ENCODE assay signal across 8 cellular contexts in the genomic region with DNA sequence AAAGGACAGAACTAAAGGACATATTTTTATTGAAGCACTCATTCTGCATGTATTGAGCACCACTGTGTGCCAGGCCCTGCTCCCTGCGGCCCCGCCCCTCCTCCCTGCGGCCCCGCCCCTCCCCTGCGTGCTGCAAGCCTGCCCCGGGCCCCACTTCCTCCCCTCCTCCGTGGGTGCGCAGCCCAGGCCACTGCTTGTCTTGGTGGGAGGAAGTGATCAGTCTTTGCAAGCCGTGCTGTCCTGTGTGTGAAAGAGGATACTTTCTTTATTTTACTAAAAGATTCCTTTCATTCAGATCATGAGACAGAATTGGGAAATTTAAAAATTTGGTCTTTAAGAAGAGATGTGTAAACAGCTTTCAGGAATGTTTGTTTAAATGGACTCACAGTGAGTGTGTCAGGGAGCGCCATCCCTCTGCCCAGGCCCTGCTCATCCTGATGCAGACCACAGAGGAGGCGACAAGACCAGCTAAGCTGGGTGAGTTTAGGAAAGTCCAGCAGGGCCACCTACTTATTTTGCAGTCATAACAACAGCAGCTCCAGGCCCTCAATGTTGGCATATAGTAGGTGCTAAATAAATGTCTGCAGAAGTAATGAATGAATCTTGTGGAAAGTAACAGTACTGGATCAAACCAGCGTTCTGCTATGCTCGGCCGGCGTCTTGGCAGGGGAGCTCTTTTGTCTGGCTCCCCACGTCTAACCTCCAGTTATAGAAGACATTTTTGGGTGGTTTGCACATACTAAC.
DNase-seq lines count a peak whose midpoint lies in the region; ATAC-seq and TF ChIP-seq lines count a peak whose summit lies in the region.

No MANE protein-coding gene starts in this region.

- H3K27ac Mint-ChIP-seq in dendritic cell treated with granulocyte-macrophage colony-stimulating factor and Interleukin-4, amounts not matched to agents 40 ng/mL and 50 ng/mL, for 4 days: peak overlapping the region; percentile 70

- no peaks in the 10 kb centered on the region for H3K9me3 ChIP-seq in suprapubic skin

- TF ChIP-seq EP300 in suprapubic skin (IDR thresholded peaks at IDR 0.05): no peak

- H3K4me1 Mint-ChIP-seq in dendritic cell treated with granulocyte-macrophage colony-stimulating factor and Interleukin-4, amounts not matched to agents 40 ng/mL and 50 ng/mL, for 4 days (ENCODE audit: low read depth): peaks cover 35% of the 10 kb centered on the region

- WGBS in suprapubic skin: 60% methylated on average over 16 of the region's 16 CpGs

- H3K4me1 ChIP-seq in suprapubic skin: peaks cover 38% of the 10 kb centered on the region

- peaks cover 9% of the 10 kb centered on the region for H3K9me3 Mint-ChIP-seq in dendritic cell treated with granulocyte-macrophage colony-stimulating factor and Interleukin-4, amounts not matched to agents 40 ng/mL and 50 ng/mL, for 4 days

- H3K4me3 Mint-ChIP-seq in dendritic cell treated with granulocyte-macrophage colony-stimulating factor and Interleukin-4, amounts not matched to agents 40 ng/mL and 50 ng/mL, for 4 days: peak overlapping the region; percentile 50

- no peaks in the 10 kb centered on the region for H3K36me3 ChIP-seq in suprapubic skin

- H3K4me3 ChIP-seq in suprapubic skin: no peak overlapping the region

- H3K36me3 Mint-ChIP-seq in dendritic cell treated with granulocyte-macrophage colony-stimulating factor and Interleukin-4, amounts not matched to agents 40 ng/mL and 50 ng/mL, for 4 days (ENCODE audit: low read depth): peaks cover 12% of the 10 kb centered on the region

- intact Hi-C loops in dendritic cell treated with granulocyte-macrophage colony-stimulating factor and Interleukin-4, amounts not matched to agents 40 ng/mL and 50 ng/mL, for 4 days (cut with micrococcal nuclease): loop anchor here (10.0 kb wide), 1 partner anchor 97 kb away; a partner anchor contains a TSS

- no peak for TF ChIP-seq CTCF in suprapubic skin (IDR thresholded peaks at IDR 0.05)

- TF ChIP-seq POLR2A in suprapubic skin (IDR thresholded peaks at IDR 0.05): no peak

- H3K27me3 Mint-ChIP-seq in dendritic cell treated with granulocyte-macrophage colony-stimulating factor and Interleukin-4, amounts not matched to agents 40 ng/mL and 50 ng/mL, for 4 days: no peaks in the 10 kb centered on the region

- peak; percentile 41 for DNase-seq in EL
- peak; percentile 57 for DNase-seq in activated CD4-positive, CD25-positive, alpha-beta regulatory T cell treated with anti-CD3 and anti-CD28 coated beads, Interleukin-2, amount 50 U/mL, for 72 hours
- peak in 3 of 4 experiments; percentile 27 to 51 (median 33) for DNase-seq in stimulated activated CD4-positive, alpha-beta T cell treated with anti-CD3 and anti-CD28 coated beads, Interleukin-1b, Interleukin-23, amount 100 ng/mL, for 24 hours (ENCODE audit: low read depth in 4 of 4, low spot score in 1 of 4)
- DNase-seq in suprapubic skin (ENCODE audit: low spot score in 2 of 2): no peak
- DNase-seq in kidney glomerular epithelial cell (lab: John Stamatoyannopoulos, UW): no peak

- ATAC-seq in HG03439 (IDR thresholded peaks at IDR 0.05; ENCODE audit: unreplicated experiment): no peak
- ATAC-seq in GM21717 (IDR thresholded peaks at IDR 0.05; ENCODE audit: unreplicated experiment): no peak

- H3K27ac ChIP-seq in suprapubic skin: no peak overlapping the region

- H3K27me3 ChIP-seq in suprapubic skin: no peaks in the 10 kb centered on the region

Comparison
In these comparisons a context has a peak if more than half of its experiments do, and no peak if none do; other contexts are left out.
1. DNase-seq: peak in EL (single experiment), activated CD4-positive, CD25-positive, alpha-beta regulatory T cell treated with anti-CD3 and anti-CD28 coated beads, Interleukin-2, amount 50 U/mL, for 72 hours (single experiment) and stimulated activated CD4-positive, alpha-beta T cell treated with anti-CD3 and anti-CD28 coated beads, Interleukin-1b, Interleukin-23, amount 100 ng/mL, for 24 hours (3 of 4); none in suprapubic skin (0 of 2) and kidney glomerular epithelial cell (single experiment).